In genomic region chr13:70380809-70381208, GRCh38 we compare ENCODE assay signal across 1 cellular context.
TF ChIP-seq lines count a peak whose summit lies in the region.

No MANE protein-coding gene starts in this region.

TF ChIP-seq in HepG2, 621 proteins besides CTCF, POLR2A, EP300 and RAD21 (continued from another document):
- TF ChIP-seq POGK (CRISPR knock-in tag; conservative IDR thresholded peaks at IDR 0.05), result no peak
- TF ChIP-seq BORCS8-MEF2B (CRISPR knock-in tag; IDR thresholded peaks at IDR 0.05), result no peak
